In the genomic region with DNA sequence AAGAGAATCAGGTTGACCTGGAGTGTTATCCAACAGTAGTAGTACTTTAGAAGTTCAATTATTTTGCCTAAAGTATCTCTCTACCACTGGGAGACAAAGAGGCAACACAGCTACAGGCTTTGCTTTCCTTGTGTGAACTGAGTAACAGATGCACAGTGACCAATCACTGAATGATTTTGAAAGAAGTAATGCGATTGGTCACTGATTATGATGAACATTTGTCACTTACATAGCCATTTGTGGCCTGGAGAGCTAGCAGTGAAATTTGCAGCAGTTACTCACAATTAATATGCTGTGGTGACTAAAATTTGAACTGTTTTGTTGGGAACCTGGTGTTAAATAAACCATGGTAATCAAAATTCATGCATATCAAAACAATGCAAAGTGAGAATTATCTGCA, we compare ENCODE assay signal across 20 cellular contexts.
DNase-seq lines count a peak whose midpoint lies in the region; ATAC-seq, FAIRE-seq and TF ChIP-seq lines count a peak whose summit lies in the region.
"Had no signal": no experiment of that assay in that cellular context is flagged by ENCODE, and none has a peak within 500 bp of the region (broad histone marks: within the 10 kb centered on the region; RNA-seq: fewer than 3 reads in every experiment).

No MANE protein-coding gene starts in this region.

- H3K27ac Mint-ChIP-seq in activated T-helper 17 cell treated with anti-CD3 and anti-CD28 coated beads, Interleukin-2, amount 50 U/mL, for 72 hours: peak overlapping the region; percentile 96
- H3K27ac Mint-ChIP-seq: dendritic cell treated with granulocyte-macrophage colony-stimulating factor and Interleukin-4, amounts not matched to agents 40 ng/mL and 50 ng/mL, for 4 days had no signal

- in situ Hi-C loops in GM13976 (cut with MboI; ENCODE audit: low sequenced_read_pairs, unreplicated experiment): no loop called here

- no peaks in the 10 kb centered on the region for H3K27me3 Mint-ChIP-seq in activated T-helper 17 cell treated with anti-CD3 and anti-CD28 coated beads, Interleukin-2, amount 50 U/mL, for 72 hours
- H3K27me3 Mint-ChIP-seq: CD4-positive, CD25-positive, alpha-beta regulatory T cell had no signal

- intact Hi-C loops in ovary (cut with DNase I): no loop called here

- H3K27ac ChIP-seq in SK-N-SH (ENCODE audit: low read depth in 2 of 2, low read length in 1 of 2) (peak overlapping the region; percentile 80 to 99; a peak in 3 of 4 replicates), keratinocyte (ENCODE audit: control insufficient read depth, insufficient read depth, low read length) (peak overlapping the region; percentile 80), ovary (no peak overlapping the region)
- H3K27ac ChIP-seq: 22Rv1, esophagus muscularis mucosa, psoas muscle had no signal

- H3K4me1 ChIP-seq in SK-N-SH (ENCODE audit: control insufficient read depth in 1 of 2, insufficient read depth in 2 of 2, low read depth in 1 of 2, low read length in 1 of 2) (peaks cover 0 to 40% of the 10 kb centered on the region in 2 experiments; a peak in 3 of 4 replicates), keratinocyte (ENCODE audit: control insufficient read depth, extremely low read depth, insufficient read depth, low read length) (peaks cover 37% of the 10 kb centered on the region), ovary (ENCODE audit: insufficient read depth) (no peaks in the 10 kb centered on the region)
- H3K4me1 ChIP-seq: esophagus muscularis mucosa, psoas muscle had no signal

- POLR2A ChIA-PET in SK-N-SH (lab: Yijun Ruan, JAX): no interaction called here

- H3K4me2 ChIP-seq in SK-N-SH (peak overlapping the region; percentile 43; the same call in 1 of the 2 replicates), keratinocyte (ENCODE audit: control insufficient read depth, extremely low read depth, insufficient read depth, low read depth, low read length) (no peak overlapping the region)

- H3K4me3 ChIP-seq in SK-N-SH (ENCODE audit: low read depth in 2 of 2, low read length in 1 of 2) (no peak overlapping the region), keratinocyte (ENCODE audit: control insufficient read depth in 2 of 3, extremely low read depth in 1 of 3, insufficient read depth in 2 of 3, low read depth in 1 of 3, low read length in 3 of 3) (no peak overlapping the region), ovary (no peak overlapping the region)
- H3K4me3 ChIP-seq: esophagus muscularis mucosa, psoas muscle had no signal

- peak overlapping the region; percentile 73 for H3K4me3 Mint-ChIP-seq in activated T-helper 17 cell treated with anti-CD3 and anti-CD28 coated beads, Interleukin-2, amount 50 U/mL, for 72 hours
- H3K4me3 Mint-ChIP-seq: CD4-positive, CD25-positive, alpha-beta regulatory T cell; dendritic cell treated with granulocyte-macrophage colony-stimulating factor and Interleukin-4, amounts not matched to agents 40 ng/mL and 50 ng/mL, for 4 days had no signal

- H3K9ac ChIP-seq in SK-N-SH: peak overlapping the region; percentile 71
- peak overlapping the region; percentile 22 for H3K9ac ChIP-seq in keratinocyte (ENCODE audit: control insufficient read depth, extremely low read depth, insufficient read depth, low read length)

- H3K4me1 Mint-ChIP-seq in activated T-helper 17 cell treated with anti-CD3 and anti-CD28 coated beads, Interleukin-2, amount 50 U/mL, for 72 hours: peaks cover 15% of the 10 kb centered on the region

- H3K9me3 Mint-ChIP-seq in activated T-helper 17 cell treated with anti-CD3 and anti-CD28 coated beads, Interleukin-2, amount 50 U/mL, for 72 hours: no peaks in the 10 kb centered on the region
- H3K9me3 Mint-ChIP-seq: dendritic cell treated with granulocyte-macrophage colony-stimulating factor and Interleukin-4, amounts not matched to agents 40 ng/mL and 50 ng/mL, for 4 days had no signal

- H3K27me3 ChIP-seq in SK-N-SH (ENCODE audit: insufficient read depth) (no peaks in the 10 kb centered on the region), keratinocyte (ENCODE audit: control insufficient read depth, extremely low read depth, insufficient read depth, low read length) (no peaks in the 10 kb centered on the region), ovary (no peaks in the 10 kb centered on the region)
- H3K27me3 ChIP-seq: esophagus muscularis mucosa had no signal

- TF ChIP-seq POLR2A in ovary (IDR thresholded peaks at IDR 0.05): no peak

- TF ChIP-seq CTCF in SK-N-SH (IDR thresholded peaks at IDR 0.05) (no peak), keratinocyte (optimal IDR thresholded peaks at IDR 0.05 in 1 of 3, IDR thresholded peaks at IDR 0.05 in 1 of 3, conservative IDR thresholded peaks at IDR 0.05 in 1 of 3; ENCODE audit: extremely low read depth in 1 of 3, insufficient read depth in 2 of 3, low read length in 3 of 3) (no peak), GM13976 (IDR thresholded peaks at IDR 0.05; ENCODE audit: borderline replicate concordance, control extremely low read depth, extremely low read depth, insufficient read depth, missing control alignments) (no peak), ovary (IDR thresholded peaks at IDR 0.05) (no peak)

- no peaks in the 10 kb centered on the region for H3K9me1 ChIP-seq in keratinocyte (ENCODE audit: control insufficient read depth, extremely low read depth, insufficient read depth, low read length)

- no peaks in the 10 kb centered on the region for H3K36me3 ChIP-seq in SK-N-SH (replicated peaks in 1 of 2; ENCODE audit: control insufficient read depth in 1 of 2, insufficient read depth in 2 of 2, low read length in 1 of 2)
- no peaks in the 10 kb centered on the region for H3K36me3 ChIP-seq in keratinocyte (ENCODE audit: control insufficient read depth in 2 of 2, extremely low read depth in 1 of 2, insufficient read depth in 2 of 2, low read length in 2 of 2)
- H3K36me3 ChIP-seq in ovary: no peaks in the 10 kb centered on the region
- H3K36me3 ChIP-seq: esophagus muscularis mucosa had no signal

- 13% methylated on average over 1 of the region's 1 CpG for WGBS in SK-N-SH (ENCODE audit: low lambda C conversion rate)
- 76 to 86% (median 85%) methylated on average over 1 of the region's 1 CpG for WGBS in ovary, 3 donors

- ATAC-seq in SK-N-SH treated with all-trans-retinoic acid at 6 μM for 48 hours: no peak
- ATAC-seq in activated T-helper 17 cell treated with anti-CD3 and anti-CD28 coated beads, Interleukin-2, amount 50 U/mL, for 72 hours (replicated peaks): peak; percentile 9
- ATAC-seq: left colon, psoas muscle had no signal

- H3K9me3 ChIP-seq in SK-N-SH (no peaks in the 10 kb centered on the region), keratinocyte (ENCODE audit: control insufficient read depth, low read depth, low read length) (no peaks in the 10 kb centered on the region), ovary (no peaks in the 10 kb centered on the region)
- H3K9me3 ChIP-seq: esophagus muscularis mucosa, psoas muscle had no signal

- dilution Hi-C loops in keratinocyte (cut with MboI; ENCODE audit: extremely low pct_ligation_motif_present, low sequenced_read_pairs): no loop called here

- H3K36me3 Mint-ChIP-seq in activated T-helper 17 cell treated with anti-CD3 and anti-CD28 coated beads, Interleukin-2, amount 50 U/mL, for 72 hours (ENCODE audit: low read depth): no peaks in the 10 kb centered on the region
- H3K36me3 Mint-ChIP-seq: CD4-positive, CD25-positive, alpha-beta regulatory T cell had no signal

- FAIRE-seq in keratinocyte (lab: Jason Lieb, UNC): peak; percentile 94

- H2AFZ ChIP-seq in SK-N-SH (ENCODE audit: low read depth) (no peak overlapping the region; the same call in 1 of the 2 replicates), keratinocyte (ENCODE audit: control insufficient read depth, low read length) (no peak overlapping the region)

- CTCF ChIA-PET in SK-N-SH (lab: Yijun Ruan, JAX): interaction anchor here (0.8 kb wide), 1 partner anchor 11 kb away, joined by 3 read pairs; no protein-coding TSS in a partner anchor

- peaks cover 57% of the 10 kb centered on the region for H3F3A ChIP-seq in SK-N-SH (replicated peaks; ENCODE audit: insufficient read depth)

- H4K20me1 ChIP-seq in SK-N-SH (ENCODE audit: insufficient read depth) (no peaks in the 10 kb centered on the region), keratinocyte (ENCODE audit: control insufficient read depth, extremely low read depth, insufficient read depth, low read length) (no peaks in the 10 kb centered on the region)

- DNase-seq in SK-N-SH: no peak
- peak; percentile 65 for DNase-seq in HT1080 (ENCODE audit: low read depth)
- DNase-seq in keratinocyte (ENCODE audit: low read depth, low spot score): peak; percentile 58
- no peak for DNase-seq in SW480 (ENCODE audit: low spot score)
- no peak for DNase-seq in GM13976 (ENCODE audit: low spot score)
- DNase-seq in ovary: no peak
- DNase-seq: activated CD4-positive, CD25-positive, alpha-beta regulatory T cell; anterior cingulate cortex; CD4-positive, CD25-positive, alpha-beta regulatory T cell; DND-41; hypothalamus; left colon; NCI-H146; NCI-H345; psoas muscle had no signal

- no peak for TF ChIP-seq EP300 in SK-N-SH (IDR thresholded peaks at IDR 0.05; ENCODE audit: borderline replicate concordance in 1 of 2, low read depth in 1 of 2, low read length in 1 of 2)
- no peak for TF ChIP-seq EP300 in ovary (IDR thresholded peaks at IDR 0.05)

- no peaks in the 10 kb centered on the region for H3K9me2 ChIP-seq in SK-N-SH

- H3K79me2 ChIP-seq in SK-N-SH (ENCODE audit: insufficient read depth) (peaks cover 16% of the 10 kb centered on the region; the same call in 1 of the 2 replicates), keratinocyte (ENCODE audit: control insufficient read depth, insufficient read depth, low read length) (no peaks in the 10 kb centered on the region)

- no peak for TF ChIP-seq RAD21 in SK-N-SH (IDR thresholded peaks at IDR 0.05; ENCODE audit: low read length)

TF ChIP-seq in SK-N-SH, 30 proteins besides CTCF, POLR2A, EP300 and RAD21 (continues in another document):
- TF ChIP-seq, protein P1, sequence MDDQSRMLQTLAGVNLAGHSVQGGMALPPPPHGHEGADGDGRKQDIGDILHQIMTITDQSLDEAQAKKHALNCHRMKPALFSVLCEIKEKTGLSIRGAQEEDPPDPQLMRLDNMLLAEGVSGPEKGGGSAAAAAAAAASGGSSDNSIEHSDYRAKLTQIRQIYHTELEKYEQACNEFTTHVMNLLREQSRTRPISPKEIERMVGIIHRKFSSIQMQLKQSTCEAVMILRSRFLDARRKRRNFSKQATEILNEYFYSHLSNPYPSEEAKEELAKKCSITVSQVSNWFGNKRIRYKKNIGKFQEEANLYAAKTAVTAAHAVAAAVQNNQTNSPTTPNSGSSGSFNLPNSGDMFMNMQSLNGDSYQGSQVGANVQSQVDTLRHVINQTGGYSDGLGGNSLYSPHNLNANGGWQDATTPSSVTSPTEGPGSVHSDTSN (IDR thresholded peaks at IDR 0.05): no peak

TF ChIP-seq in SK-N-SH treated with all-trans-retinoic acid at 6 μM for 48 hours, 23 proteins besides CTCF, POLR2A, EP300 and RAD21 (continues in another document):
- TF ChIP-seq ZNF70 (CRISPR knock-in tag; IDR thresholded peaks at IDR 0.05) (no peak), ISL1 (CRISPR knock-in tag; IDR thresholded peaks at IDR 0.05) (no peak)

Comparison
In these comparisons a context has a peak if more than half of its experiments do, and no peak if none do; other contexts are left out.
1. DNase-seq: peak in HT1080 (single experiment) and keratinocyte (single experiment); none in SK-N-SH (single experiment), SW480 (single experiment), GM13976 (single experiment) and ovary (0 of 5).
2. H3K27ac ChIP-seq: peak in SK-N-SH (2 of 2) and keratinocyte (single experiment); none in ovary (0 of 2).